ENCODE assay signal across 17 cellular contexts in the genomic region with DNA sequence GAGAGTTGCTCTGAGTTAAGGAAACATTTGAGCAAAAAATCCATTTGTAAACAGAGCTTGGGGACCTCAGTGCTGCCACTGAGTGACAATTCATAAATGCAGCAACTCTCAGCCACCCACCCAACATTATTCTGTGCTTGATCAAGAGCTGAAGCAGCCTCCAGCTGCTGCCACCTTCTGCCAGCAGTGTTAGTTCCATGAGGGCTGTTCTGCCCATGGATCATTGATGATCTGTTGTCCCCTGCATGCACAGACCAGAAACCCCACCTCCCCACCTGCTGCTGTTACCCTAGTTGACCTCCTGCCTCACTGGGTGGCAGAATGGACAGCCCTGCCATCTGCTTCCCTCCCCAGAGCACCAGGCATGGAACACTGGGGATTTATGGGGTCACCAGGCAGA.
A peak's percentile ranks its signal among the peaks of the same experiment; 100 is the strongest.
DNase-seq lines count a peak whose midpoint lies in the region; ATAC-seq, FAIRE-seq and TF ChIP-seq lines count a peak whose summit lies in the region.
"Had no signal": no experiment of that assay in that cellular context is flagged by ENCODE, and none has a peak within 500 bp of the region (broad histone marks: within the 10 kb centered on the region; RNA-seq: fewer than 3 reads in every experiment).

No MANE protein-coding gene starts in this region.

- H3K27ac ChIP-seq in HEK293 (ENCODE audit: extremely low read depth, low read depth, low read length), result no peak overlapping the region
- H3K27ac ChIP-seq: hepatocyte had no signal

- no peak overlapping the region for H3K4me3 ChIP-seq in BE2C (ENCODE audit: low read depth, low read length)
- no peak overlapping the region for H3K4me3 ChIP-seq in HEK293 (ENCODE audit: low read depth, low read length)
- H3K4me3 ChIP-seq: hepatocyte had no signal

- DNase-seq in BE2C (peak; percentile 24), NCI-H524 treated with DMSO at 0.1 percent for 48 hours (lab: John Stamatoyannopoulos, UW) (peak; percentile 67), NCI-H2196 (lab: John Stamatoyannopoulos, UW; ENCODE audit: unreplicated experiment) (no peak), D721Med (ENCODE audit: insufficient read length, low spot score) (no peak)
- DNase-seq: activated CD8-positive, alpha-beta T cell treated with anti-CD3 and anti-CD28 coated beads, Interleukin-2, amount 10 ng/mL, durations not matched to agents 7 days and 5 days; activated naive CD8-positive, alpha-beta T cell treated with anti-CD3 and anti-CD28 coated beads for 36 hours; islet precursor cell; naive thymus-derived CD4-positive, alpha-beta T cell; stimulated activated CD4-positive, alpha-beta T cell treated with anti-CD3 and anti-CD28 coated beads, Interleukin-4, amount 100 ng/mL, for 24 hours; T-helper 17 cell had no signal

- CTCF ChIA-PET in HEK293 (lab: Yijun Ruan, JAX), result interaction anchor here (0.6 kb wide), 2 partner anchors 35 to 580 kb away, joined by 5 to 6 read pairs; no protein-coding TSS in a partner anchor

- ATAC-seq in GM21381 (IDR thresholded peaks at IDR 0.05; ENCODE audit: unreplicated experiment) (no peak), GM21515 (IDR thresholded peaks at IDR 0.05; ENCODE audit: unreplicated experiment) (no peak)
- ATAC-seq: activated CD8-positive, alpha-beta T cell treated with anti-CD3 and anti-CD28 coated beads, Interleukin-2, amount 10 ng/mL, durations not matched to agents 7 days and 5 days; naive thymus-derived CD4-positive, alpha-beta T cell; Right ventricle myocardium inferior; T-helper 17 cell had no signal

- H3K4me1 ChIP-seq in BE2C (peaks cover 4% of the 10 kb centered on the region; the same call in 1 of the 2 replicates), HEK293 (ENCODE audit: control insufficient read depth, insufficient read depth, low read length) (0 out of 2 replicates have a peak, but pooled peaks cover 2% of the 10 kb centered on the region)

- TF ChIP-seq CTCF in BE2C (IDR thresholded peaks at IDR 0.05; ENCODE audit: low read depth, low read length) (no peak), HEK293 (tag by site-specific recombination; IDR thresholded peaks at IDR 0.05) (no peak), D721Med (IDR thresholded peaks at IDR 0.05; ENCODE audit: insufficient read depth, missing control alignments) (no peak)

- H3K36me3 ChIP-seq in BE2C (no peaks in the 10 kb centered on the region), HEK293 (ENCODE audit: control insufficient read depth in 2 of 2, insufficient read depth in 1 of 2, low read length in 2 of 2) (no peaks in the 10 kb centered on the region)

- no peaks in the 10 kb centered on the region for H3K27me3 ChIP-seq in BE2C
- H3K27me3 ChIP-seq: hepatocyte had no signal

- FAIRE-seq in islet of Langerhans (lab: Jason Lieb, UNC) (peak; percentile 96), D721Med (lab: Jason Lieb, UNC) (no peak)
- FAIRE-seq: colon had no signal

- POLR2A ChIA-PET in HEK293 (lab: Yijun Ruan, JAX), result no interaction called here

- H3K9me3 ChIP-seq in BE2C (no peaks in the 10 kb centered on the region), HEK293 (ENCODE audit: control insufficient read depth, insufficient read depth, low read depth, low read length) (no peaks in the 10 kb centered on the region)

TF ChIP-seq in HEK293, 187 proteins besides CTCF, POLR2A, EP300 and RAD21:
- peak; percentile 89 for TF ChIP-seq ZIC2 (tag by site-specific recombination; IDR thresholded peaks at IDR 0.05)
- TF ChIP-seq ZBTB48 (tag by site-specific recombination; IDR thresholded peaks at IDR 0.05), result no peak
- TF ChIP-seq GLIS1 (tag by site-specific recombination; IDR thresholded peaks at IDR 0.05), result peak; percentile 70

Comparison
In these comparisons a context has a peak if more than half of its experiments do, and no peak if none do; other contexts are left out.
1. DNase-seq: peak in BE2C (single experiment) and NCI-H524 treated with DMSO at 0.1 percent for 48 hours (single experiment); none in NCI-H2196 (single experiment) and D721Med (single experiment).